8 cellular contexts compared by ENCODE assay signal in the genomic region with DNA sequence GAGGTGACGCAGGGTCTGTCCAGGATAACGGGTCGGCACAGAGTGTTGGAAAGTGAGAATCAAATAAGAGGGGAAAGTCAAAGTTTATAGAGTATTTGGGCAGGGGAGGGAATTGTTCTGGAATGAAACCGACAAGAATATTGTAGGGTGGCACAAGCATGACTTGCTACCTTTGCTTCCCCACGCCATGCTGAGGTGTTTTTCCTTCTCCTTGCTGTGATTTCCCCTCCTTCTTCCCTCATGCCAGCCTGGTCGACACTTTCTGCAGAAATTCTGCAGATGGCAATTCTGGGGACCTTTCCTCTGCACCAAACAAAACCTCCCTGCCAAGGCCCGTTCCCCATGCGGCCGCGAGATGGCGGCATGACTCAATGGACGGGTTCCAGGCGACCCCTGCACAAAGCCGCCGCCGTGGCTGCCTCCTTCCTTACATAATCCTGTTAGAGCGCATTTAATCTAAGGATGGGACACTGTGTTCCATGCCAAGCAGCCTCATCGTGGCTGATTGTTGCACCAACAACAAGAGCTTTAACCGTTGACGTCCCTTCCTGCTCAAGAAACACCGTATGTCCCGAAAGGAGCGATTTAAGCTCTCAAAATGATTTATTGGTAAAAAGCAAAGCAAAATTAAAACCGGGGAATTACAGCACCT. TPM values are rescaled to one million over a fixed set of nuclear protein-coding genes. Genes with fewer than 3 reads are reported as not detected.
DNase-seq lines count a peak whose midpoint lies in the region; ATAC-seq and TF ChIP-seq lines count a peak whose summit lies in the region.

A gene (minus strand): TSS at position 290 of the 652 bp plus-strand sequence. CDS start 10,616 bp downstream, outside the sequence.

- CTCF ChIA-PET in AG04450 (lab: Charles Lee) (interaction anchor here (0.5 to 1.9 kb wide), 43 partner anchors 9 to 566 kb away, joined by 3 to 23 read pairs (median 4); a partner anchor contains a TSS), mammary epithelial cell (lab: Charles Lee; ENCODE audit: low non-redundant PET) (interaction anchor here (0.6 to 0.9 kb wide), 2 partner anchors 59 to 314 kb away, joined by 3 read pairs; a partner anchor contains a TSS)

- H3K4me1 ChIP-seq in mammary epithelial cell (ENCODE audit: insufficient read depth, low read length): peaks cover 12% of the 10 kb centered on the region

- H3K27ac ChIP-seq in AG04450 (ENCODE audit: low read depth, low read length) (no peak within 1 kb of the TSS), VCaP (peak within 1 kb of the TSS; percentile 13; the same call in 1 of the 2 replicates), mammary epithelial cell (ENCODE audit: insufficient read depth, low read depth, low read length) (no peak within 1 kb of the TSS)

- POLR2A ChIA-PET in AG04450 (lab: Yijun Ruan, JAX): no interaction called here

- no peaks in the 10 kb centered on the region for H4K20me1 ChIP-seq in mammary epithelial cell (ENCODE audit: insufficient read depth, low read length)

- ATAC-seq in GM18870 (IDR thresholded peaks at IDR 0.05; ENCODE audit: unreplicated experiment): peak; percentile 76
- ATAC-seq in HG03139 (IDR thresholded peaks at IDR 0.05; ENCODE audit: unreplicated experiment): peak; percentile 85

- TF ChIP-seq CTCF in AG04450 (IDR thresholded peaks at IDR 0.05; ENCODE audit: low read depth, low read length): peak; percentile 98
- peak; percentile 94 for TF ChIP-seq CTCF in VCaP (conservative IDR thresholded peaks at IDR 0.05)
- TF ChIP-seq CTCF in mammary epithelial cell (conservative IDR thresholded peaks at IDR 0.05 in 1 of 2, IDR thresholded peaks at IDR 0.05 in 1 of 2; ENCODE audit: extremely low read depth in 1 of 2, insufficient read depth in 1 of 2, low read depth in 1 of 2, low read length in 2 of 2): peak; percentile 96 to 97

- H3K4me3 ChIP-seq in AG04450 (ENCODE audit: low read depth, low read length) (peak within 1 kb of the TSS; percentile 54), mammary epithelial cell (replicated peaks in 1 of 3; ENCODE audit: insufficient read depth in 1 of 3, low read depth in 2 of 3, low read length in 3 of 3) (peak within 1 kb of the TSS; percentile 35 to 51 (median 45))

- 1% methylated on average over 24 of the region's 24 CpGs for WGBS in mammary epithelial cell (ENCODE audit: low coverage, missing lambda C conversion rate)

- peaks cover 8% of the 10 kb centered on the region for H3K27me3 ChIP-seq in AG04450 (ENCODE audit: control insufficient read depth, insufficient read depth, low read length)
- no peaks in the 10 kb centered on the region for H3K27me3 ChIP-seq in mammary epithelial cell (ENCODE audit: insufficient read depth, low read length)

- no peak within 1 kb of the TSS for H3K9ac ChIP-seq in mammary epithelial cell (ENCODE audit: insufficient read depth, low read length)

- intact Hi-C loops in mammary epithelial cell (cut with micrococcal nuclease): loop anchor here (1.0 to 5.0 kb wide), 6 partner anchors 46 to 712 kb away; no protein-coding TSS in a partner anchor

- dilution Hi-C loops in mammary epithelial cell (cut with HindIII; ENCODE audit: low sequenced_read_pairs): no loop called here

- BruUV-seq in mammary epithelial cell (replicated peaks; lab: Mats Ljungman, UMichigan): no TSS peak

- in situ Hi-C loops in mammary epithelial cell (cut with MboI; ENCODE audit: low sequenced_read_pairs in 2 of 2): loop anchor here (5.0 to 10.0 kb wide), 2 partner anchors 225 to 232 kb away; no protein-coding TSS in a partner anchor

- H3K9me3 ChIP-seq in AG04450 (ENCODE audit: control insufficient read depth, insufficient read depth, low read length) (no peaks in the 10 kb centered on the region), mammary epithelial cell (replicated peaks; ENCODE audit: insufficient read depth, low read length) (no peaks in the 10 kb centered on the region)

- H3K4me2 ChIP-seq in mammary epithelial cell (ENCODE audit: insufficient read depth, low read depth, low read length): peak within 1 kb of the TSS; percentile 97

- peak within 1 kb of the TSS; percentile 89 for H2AFZ ChIP-seq in mammary epithelial cell (ENCODE audit: low read depth, low read length)

- DNase-seq in AG04450 (ENCODE audit: low read depth, low spot score) (peak; percentile 29), NCI-H2196 (lab: John Stamatoyannopoulos, UW; ENCODE audit: unreplicated experiment) (peak; percentile 75), mammary epithelial cell (peak; percentile 46), inferior parietal cortex (ENCODE audit: extremely low spot score) (peak; percentile 85), smooth muscle cell of the brain vasculature (ENCODE audit: low read depth, low spot score) (peak; percentile 64)

- H3K79me2 ChIP-seq in mammary epithelial cell (ENCODE audit: insufficient read depth, low read length): no peaks in the 10 kb centered on the region

- H3K36me3 ChIP-seq in mammary epithelial cell (ENCODE audit: insufficient read depth, low read length): no peaks in the 10 kb centered on the region

RNA-seq across cellular contexts. Expression of the gene that starts here (rescaled TPM):
- polyA plus RNA-seq in AG04450 (2011; rRNA removed): 0.06 and 0.27 TPM in 2 replicates
- 0.04 TPM in 1 of 2 replicates, not detected in the other for polyA minus RNA-seq in AG04450 (2011; rRNA and poly(A)+ RNA removed)
- not detected for total RNA-seq in mammary epithelial cell
- polyA plus RNA-seq in mammary epithelial cell: not detected
- not detected for polyA minus RNA-seq in mammary epithelial cell

Comparison
In these comparisons a context has a peak if more than half of its experiments do, and no peak if none do; other contexts are left out.
1. Peak in DNase-seq and H3K4me3 ChIP-seq in AG04450; RNA of the gene not detected or under 1 TPM.
2. Peak in DNase-seq, H3K4me3 ChIP-seq and H3K4me2 ChIP-seq in mammary epithelial cell; RNA of the gene not detected or under 1 TPM.
3. DNase-seq: peak in every context shown above with its lines; median percentile 85 in inferior parietal cortex; 75 in NCI-H2196; 64 in smooth muscle cell of the brain vasculature; 46 in mammary epithelial cell; 29 in AG04450.